Comparison of ENCODE assay signal across 9 cellular contexts in genomic region chr6:6712979-6713514, GRCh38.
DNase-seq lines count a peak whose midpoint lies in the region; ATAC-seq and TF ChIP-seq lines count a peak whose summit lies in the region.
"Had no signal": no experiment of that assay in that cellular context is flagged by ENCODE, and none has a peak within 500 bp of the region (broad histone marks: within the 10 kb centered on the region; RNA-seq: fewer than 3 reads in every experiment).

No MANE protein-coding gene starts in this region.

- H3K27me3 Mint-ChIP-seq in activated T-cell treated with anti-CD3 and anti-CD28 coated beads, Interleukin-2, amount 50 U/mL, for 4 hours (ENCODE audit: low read depth) = peaks cover 8% of the 10 kb centered on the region

- no peak for TF ChIP-seq CTCF in hepatocyte (IDR thresholded peaks at IDR 0.05; ENCODE audit: poor library complexity)
- TF ChIP-seq CTCF in upper lobe of left lung (IDR thresholded peaks at IDR 0.05) = no peak

- H3K4me3 Mint-ChIP-seq in activated T-cell treated with anti-CD3 and anti-CD28 coated beads, Interleukin-2, amount 50 U/mL, for 4 hours = no peak overlapping the region

- no peaks in the 10 kb centered on the region for H3K9me2 ChIP-seq in hepatocyte (replicated peaks; ENCODE audit: insufficient read depth)

- no peaks in the 10 kb centered on the region for H4K20me1 ChIP-seq in hepatocyte (ENCODE audit: insufficient read depth, poor library complexity, severe bottlenecking)

- H3K27me3 ChIP-seq in hepatocyte (no peaks in the 10 kb centered on the region), upper lobe of left lung (no peaks in the 10 kb centered on the region)

- no peaks in the 10 kb centered on the region for H3K36me3 Mint-ChIP-seq in activated T-cell treated with anti-CD3 and anti-CD28 coated beads, Interleukin-2, amount 50 U/mL, for 4 hours (ENCODE audit: insufficient read depth)

- 66% methylated on average over 12 of the region's 12 CpGs for WGBS in hepatocyte (ENCODE audit: low lambda C conversion rate, missing lambda C conversion rate)
- 39 to 45% methylated on average over 12 of the region's 12 CpGs for WGBS in upper lobe of left lung, 2 donors

- peak overlapping the region; percentile 70 for H3K27ac ChIP-seq in hepatocyte
- H3K27ac ChIP-seq in upper lobe of left lung = peak overlapping the region; percentile 59 to 81 (median 79)
- H3K27ac ChIP-seq: C4-2B had no signal

- peaks cover 19% of the 10 kb centered on the region for H3K4me1 Mint-ChIP-seq in activated T-cell treated with anti-CD3 and anti-CD28 coated beads, Interleukin-2, amount 50 U/mL, for 4 hours (ENCODE audit: low read depth)

- H3K4me2 ChIP-seq in hepatocyte = peak overlapping the region; percentile 45

- peak; percentile 10 to 38 for ATAC-seq in activated T-cell treated with anti-CD3 and anti-CD28 coated beads, Interleukin-2, amount 50 U/mL, for 4 hours
- ATAC-seq in upper lobe of left lung (ENCODE audit: low FRiP score in 2 of 2) (peak; percentile 44 to 69), GM18519 (IDR thresholded peaks at IDR 0.05; ENCODE audit: low FRiP score, unreplicated experiment) (no peak)

- H3K9me3 ChIP-seq in hepatocyte (ENCODE audit: low read depth) (no peaks in the 10 kb centered on the region), upper lobe of left lung (no peaks in the 10 kb centered on the region)

- H3K9me3 Mint-ChIP-seq in activated T-cell treated with anti-CD3 and anti-CD28 coated beads, Interleukin-2, amount 50 U/mL, for 4 hours = no peaks in the 10 kb centered on the region

- H3K36me3 ChIP-seq in hepatocyte (replicated peaks; ENCODE audit: insufficient read depth, low read depth) (no peaks in the 10 kb centered on the region), upper lobe of left lung (no peaks in the 10 kb centered on the region)

- H3K4me3 ChIP-seq in hepatocyte (no peak overlapping the region), upper lobe of left lung (no peak overlapping the region)

- H3K79me2 ChIP-seq in hepatocyte = no peaks in the 10 kb centered on the region

- no peak for TF ChIP-seq POLR2A in upper lobe of left lung (IDR thresholded peaks at IDR 0.05)

- TF ChIP-seq EP300 in upper lobe of left lung (IDR thresholded peaks at IDR 0.05) = no peak

- H2AFZ ChIP-seq in hepatocyte = no peak overlapping the region

- peaks cover 14% of the 10 kb centered on the region for H3K4me1 ChIP-seq in hepatocyte (ENCODE audit: insufficient read depth)
- H3K4me1 ChIP-seq in upper lobe of left lung = peaks cover 25 to 38% (median 29%) of the 10 kb centered on the region in 4 donors

- no peak for DNase-seq in activated T-cell treated with anti-CD3 and anti-CD28 coated beads, Interleukin-2, amount 50 U/mL, for 4 hours
- no peak for DNase-seq in activated T-cell treated with anti-CD3 and anti-CD28 coated beads, Interleukin-2, amount 50 U/mL, for 1 hour
- peak; percentile 84 for DNase-seq in SIG-M5 treated with dmso at 0.1 percent for 504 hours (lab: John Stamatoyannopoulos, UW; ENCODE audit: unreplicated experiment)
- no peak for DNase-seq in hepatocyte (ENCODE audit: low spot score)
- DNase-seq in upper lobe of left lung = peak in 1 of 2 donors; percentile 73
- DNase-seq in stimulated activated CD4-positive, alpha-beta T cell treated with anti-CD3 and anti-CD28 coated beads, Interleukin-15, amount 100 ng/mL, for 24 hours = no peak
- DNase-seq in activated CD4-positive, alpha-beta T cell treated with anti-CD3 and anti-CD28 coated beads for 48 hours = no peak
